24 cellular contexts compared by ENCODE assay signal in genomic region chr10:29749150-29749549, GRCh38.
"Had no signal": no experiment of that assay in that cellular context is flagged by ENCODE, and none has a peak within 500 bp of the region (broad histone marks: within the 10 kb centered on the region; RNA-seq: fewer than 3 reads in every experiment).

No MANE protein-coding gene starts in this region.

- H3K27ac ChIP-seq: adrenal gland, cardiac muscle cell, colonic mucosa, dorsolateral prefrontal cortex, left ventricle myocardium inferior, testis, VCaP had no signal

- DNase-seq: activated CD4-positive, alpha-beta T cell treated with anti-CD3 and anti-CD28 coated beads for 4 hours; activated CD4-positive, alpha-beta T cell treated with anti-CD3 and anti-CD28 coated beads, Interleukin-2, amount 50 U/mL, for 4 hours; activated effector memory CD4-positive, alpha-beta T cell treated with Interleukin-2 at 50 U/mL for 16 hours; activated naive CD4-positive, alpha-beta T cell treated with Interleukin-2 at 50 U/mL for 16 hours; adrenal gland; aorta; cerebellar nuclear complex; colonic mucosa; dorsolateral prefrontal cortex; effector memory CD4-positive, alpha-beta T cell; left ventricle myocardium inferior; mesendoderm; mucosa of descending colon; posterior cingulate gyrus; right cardiac atrium; stimulated activated CD4-positive, alpha-beta T cell treated with anti-CD3 and anti-CD28 coated beads, Interleukin-2, amount 100 ng/mL, for 48 hours; stimulated activated naive CD4-positive, alpha-beta T cell treated with Interleukin-2 at 50 U/mL for 16 hours; T-helper 9 cell; testis; uterus had no signal

- H3K36me3 ChIP-seq: adrenal gland, cardiac muscle cell, colonic mucosa, left ventricle myocardium inferior, uterus had no signal

- H3K27me3 ChIP-seq: adrenal gland, cardiac muscle cell, colonic mucosa, testis, uterus had no signal

- H3K9me3 ChIP-seq: adrenal gland, colonic mucosa, left ventricle myocardium inferior, mucosa of descending colon, testis, uterus had no signal

- H3K4me1 ChIP-seq: colonic mucosa had no signal

- H3K4me3 ChIP-seq: adrenal gland, cardiac muscle cell, colonic mucosa, dorsolateral prefrontal cortex, left ventricle myocardium inferior, lung, mucosa of descending colon, testis, uterus had no signal

- ATAC-seq: mucosa of descending colon; natural killer cell treated with Interleukin-12 subunit alpha and Interleukin-12 subunit beta and Interleukin-15 and Interleukin-18, amount 100 ng/mL, for 72 hours; right cardiac atrium had no signal
